8 cellular contexts compared by ENCODE assay signal in the genomic region with DNA sequence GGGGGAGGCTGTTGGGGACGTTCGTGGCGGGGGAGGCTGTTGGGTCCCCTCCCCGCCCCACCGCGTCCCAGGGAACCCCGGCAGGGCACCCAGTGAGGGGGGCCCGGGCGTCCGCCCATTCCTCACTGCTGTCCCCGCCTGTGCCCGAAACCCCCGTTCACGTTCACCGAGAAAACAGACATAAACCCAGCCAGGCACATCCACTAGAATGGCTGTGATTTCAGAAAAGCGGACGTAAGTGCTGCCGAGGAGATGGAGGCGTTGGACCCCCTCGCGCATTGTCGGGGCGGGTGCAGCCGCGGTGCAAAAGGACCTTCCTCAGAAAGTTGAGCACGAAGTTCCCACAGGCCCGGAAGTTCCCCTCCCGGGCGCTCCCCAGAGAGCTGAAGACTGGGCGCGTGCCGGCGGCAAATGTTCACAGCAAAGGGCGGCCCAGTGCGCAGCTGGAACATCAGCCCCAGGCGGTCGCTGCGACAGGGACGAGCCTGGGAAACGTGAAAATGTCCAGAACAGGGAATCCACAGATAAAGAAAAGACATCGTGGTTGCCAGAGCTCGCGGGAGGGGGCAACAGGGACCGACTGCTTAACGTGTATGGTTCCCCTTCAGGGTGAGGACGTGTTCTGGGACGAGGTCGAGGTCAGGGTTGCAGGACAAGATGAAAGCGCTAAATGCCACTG. TPM values are rescaled to one million over a fixed set of nuclear protein-coding genes. Genes with fewer than 3 reads are reported as not detected.
DNase-seq lines count a peak whose midpoint lies in the region; ATAC-seq and TF ChIP-seq lines count a peak whose summit lies in the region.

No MANE protein-coding gene starts in this region.

- peaks cover 33% of the 10 kb centered on the region for H3K27me3 Mint-ChIP-seq in activated CD4-positive, alpha-beta memory T cell treated with anti-CD3 and anti-CD28 coated beads for 36 hours

- TF ChIP-seq POLR2A in prostate gland (IDR thresholded peaks at IDR 0.05) = no peak

- no peaks in the 10 kb centered on the region for H3K79me2 ChIP-seq in ACC112 (ENCODE audit: control insufficient read depth, insufficient read depth, low read length, unreplicated experiment)

- DNase-seq in GM19240 (ENCODE audit: insufficient read length, low spot score) (peak; percentile 46), foreskin fibroblast (peak in 1 of 2 donors; percentile 54), prostate gland (ENCODE audit: low spot score) (peak; percentile 17), activated gamma-delta T cell (lab: John Stamatoyannopoulos, UW) (no peak), caudate nucleus (lab: John Stamatoyannopoulos, UW) (no peak)
- peak; percentile 27 for DNase-seq in activated CD4-positive, alpha-beta memory T cell treated with anti-CD3 and anti-CD28 coated beads for 36 hours

- no peaks in the 10 kb centered on the region for H3K36me3 ChIP-seq in ACC112 (ENCODE audit: insufficient read depth, low read length)
- no peaks in the 10 kb centered on the region for H3K36me3 ChIP-seq in prostate gland

- H3K4me3 Mint-ChIP-seq in activated CD4-positive, alpha-beta memory T cell treated with anti-CD3 and anti-CD28 coated beads for 36 hours = peak overlapping the region; percentile 37

- H3K4me3 ChIP-seq in ACC112 (ENCODE audit: low read depth, low read length) (peak overlapping the region; percentile 77), foreskin fibroblast (ENCODE audit: low read depth in 1 of 2, low read length in 2 of 2) (peak overlapping the region; percentile 47 to 49), prostate gland (peak overlapping the region; percentile 39 to 41)

- H3K36me3 Mint-ChIP-seq in activated CD4-positive, alpha-beta memory T cell treated with anti-CD3 and anti-CD28 coated beads for 36 hours = peaks cover 1% of the 10 kb centered on the region

- CTCF ChIA-PET in activated CD4-positive, alpha-beta memory T cell treated with anti-CD3 and anti-CD28 coated beads for 36 hours (lab: Charles Lee) = interaction anchor here (0.6 to 2.5 kb wide), 11 partner anchors 14 to 159 kb away, joined by 3 to 19 read pairs (median 5); partner anchors contain the start of genes NOC2L and PLEKHN1

- H3K27me3 ChIP-seq in ACC112 (ENCODE audit: insufficient read depth, low read length) (peaks cover 4% of the 10 kb centered on the region; the same call in 1 of the 2 replicates), prostate gland (replicated peaks; ENCODE audit: insufficient read depth) (peaks cover 5% of the 10 kb centered on the region)

- H3K4me1 Mint-ChIP-seq in activated CD4-positive, alpha-beta memory T cell treated with anti-CD3 and anti-CD28 coated beads for 36 hours (ENCODE audit: low read depth) = peaks cover 7% of the 10 kb centered on the region

- H3K4me1 ChIP-seq in ACC112 (ENCODE audit: control insufficient read depth, insufficient read depth, low read length, unreplicated experiment) (peaks cover 15% of the 10 kb centered on the region), prostate gland (replicated peaks) (no peaks in the 10 kb centered on the region)

- H2AFZ ChIP-seq in ACC112 (ENCODE audit: low read length, unreplicated experiment) = no peak overlapping the region

- H3K27ac Mint-ChIP-seq in activated CD4-positive, alpha-beta memory T cell treated with anti-CD3 and anti-CD28 coated beads for 36 hours = peak overlapping the region; percentile 45

- WGBS in prostate gland = 10% methylated on average over 46 of the region's 49 CpGs

- ATAC-seq in HG03457 (IDR thresholded peaks at IDR 0.05; ENCODE audit: unreplicated experiment) = no peak

- H3K27ac ChIP-seq in ACC112 (ENCODE audit: low read depth, low read length) = no peak overlapping the region
- peak overlapping the region in 1 of 2 donors; percentile 41 for H3K27ac ChIP-seq in prostate gland
- no peak overlapping the region for H3K27ac ChIP-seq in caudate nucleus (ENCODE audit: low read depth, low read length)

- POLR2A ChIA-PET in activated CD4-positive, alpha-beta memory T cell treated with anti-CD3 and anti-CD28 coated beads for 36 hours (lab: Charles Lee) = interaction anchor here (1.1 kb wide), 1 partner anchor 54 kb away, joined by 5 read pairs; the partner anchor contains the start of gene NOC2L

- intact Hi-C loops in activated CD4-positive, alpha-beta memory T cell treated with anti-CD3 and anti-CD28 coated beads for 36 hours (cut with micrococcal nuclease) = loop anchor here (2.0 kb wide), 1 partner anchor 72 kb away; no protein-coding TSS in a partner anchor
- intact Hi-C loops in prostate gland (cut with DNase I) = loop anchor here (2.0 to 5.0 kb wide), 2 partner anchors 62 to 72 kb away; partner anchors contain the start of gene PLEKHN1

- TF ChIP-seq CTCF in foreskin fibroblast (IDR thresholded peaks at IDR 0.05; ENCODE audit: low read depth, low read length) = no peak
- no peak for TF ChIP-seq CTCF in prostate gland (IDR thresholded peaks at IDR 0.05)

- no peaks in the 10 kb centered on the region for H3K9me3 ChIP-seq in prostate gland

- H3K9me3 Mint-ChIP-seq in activated CD4-positive, alpha-beta memory T cell treated with anti-CD3 and anti-CD28 coated beads for 36 hours = no peaks in the 10 kb centered on the region

RNA-seq across cellular contexts. Expression of gene SAMD11, which starts 18.5 kb away (rescaled TPM):
- not detected for total RNA-seq in activated CD4-positive, alpha-beta memory T cell treated with anti-CD3 and anti-CD28 coated beads for 36 hours
- total RNA-seq in prostate gland = 10 to 100 TPM in 1 of 2 donors, 1 to 10 TPM in 1; 4.5 to 61.6 TPM

RNA-seq across cellular contexts. Expression of gene NOC2L, which starts 53.8 kb away (rescaled TPM):
- 100 to 1,000 TPM; 111 to 117 TPM for total RNA-seq in activated CD4-positive, alpha-beta memory T cell treated with anti-CD3 and anti-CD28 coated beads for 36 hours
- total RNA-seq in prostate gland = 10 to 100 TPM; 43.2 to 65.5 TPM

RNA-seq across cellular contexts. Expression of gene KLHL17, which starts 55.2 kb away (rescaled TPM):
- total RNA-seq in activated CD4-positive, alpha-beta memory T cell treated with anti-CD3 and anti-CD28 coated beads for 36 hours = 10 to 100 TPM; 25.8 to 30.6 TPM
- total RNA-seq in prostate gland = 10 to 100 TPM; 10.9 to 24.5 TPM

Comparison
In these comparisons a context has a peak if more than half of its experiments do, and no peak if none do; other contexts are left out.
1. DNase-seq: peak in GM19240 (single experiment), activated CD4-positive, alpha-beta memory T cell treated with anti-CD3 and anti-CD28 coated beads for 36 hours (single experiment) and prostate gland (single experiment); none in activated gamma-delta T cell (single experiment) and caudate nucleus (0 of 61).
2. RNA of gene SAMD11, which starts 18.5 kb away (total RNA-seq): 4.5 to 61.6 TPM in prostate gland; not detected in activated CD4-positive, alpha-beta memory T cell treated with anti-CD3 and anti-CD28 coated beads for 36 hours; every median in the first group is over 4 times any median in the second.
3. Peak in every context shown above with its lines, with median percentiles within 50 percentile points of each other: H3K4me3 ChIP-seq.